ENCODE assay signal across 11 cellular contexts in the genomic region with DNA sequence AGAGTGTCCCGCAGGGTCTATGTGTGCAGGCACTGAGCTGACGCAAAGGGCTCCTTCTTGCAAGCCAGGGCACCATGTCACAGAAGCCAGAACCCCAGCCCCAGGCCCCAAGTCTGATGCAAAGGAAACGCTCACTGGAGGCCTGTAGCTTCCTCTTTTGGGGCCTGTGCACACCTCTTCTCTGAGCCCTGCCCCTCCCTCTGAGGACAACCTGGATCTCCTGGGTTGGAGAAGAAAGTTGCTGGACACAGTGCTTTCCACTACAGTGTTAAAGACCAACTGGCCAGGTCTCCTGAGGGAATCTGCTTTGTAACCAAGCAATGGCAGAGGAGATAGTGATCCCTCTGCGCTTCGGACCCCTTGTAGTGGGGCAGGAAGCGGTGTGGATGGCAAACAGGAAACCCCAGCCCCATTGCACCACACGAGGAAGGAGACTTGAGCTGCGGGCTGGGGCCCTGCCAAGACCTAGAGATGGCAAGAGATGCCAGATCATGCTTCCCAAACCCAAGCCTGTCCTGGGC. TPM values are rescaled to one million over a fixed set of nuclear protein-coding genes. Genes with fewer than 3 reads are reported as not detected.
DNase-seq lines count a peak whose midpoint lies in the region; ATAC-seq and TF ChIP-seq lines count a peak whose summit lies in the region.
"Had no signal": no experiment of that assay in that cellular context is flagged by ENCODE, and none has a peak within 500 bp of the region (broad histone marks: within the 10 kb centered on the region; RNA-seq: fewer than 3 reads in every experiment).

No MANE protein-coding gene starts in this region.

- H3K9me3 ChIP-seq in esophagus squamous epithelium: no peaks in the 10 kb centered on the region

- no peak for TF ChIP-seq POLR2A in esophagus squamous epithelium (IDR thresholded peaks at IDR 0.05)

- TF ChIP-seq CTCF in esophagus squamous epithelium (IDR thresholded peaks at IDR 0.05) (no peak), GM13976 (IDR thresholded peaks at IDR 0.05; ENCODE audit: borderline replicate concordance, control extremely low read depth, extremely low read depth, insufficient read depth, missing control alignments) (no peak)

- H3K36me3 ChIP-seq in esophagus squamous epithelium: no peaks in the 10 kb centered on the region
- H3K36me3 ChIP-seq: cardiac muscle cell had no signal

- peaks cover 5% of the 10 kb centered on the region for H3K36me3 Mint-ChIP-seq in IgD-negative memory B cell

- no peak overlapping the region for H3K4me3 ChIP-seq in esophagus squamous epithelium
- H3K4me3 ChIP-seq: cardiac muscle cell had no signal

- peaks cover 1% of the 10 kb centered on the region for H3K27me3 Mint-ChIP-seq in IgD-negative memory B cell

- H3K27me3 ChIP-seq in esophagus squamous epithelium: no peaks in the 10 kb centered on the region
- H3K27me3 ChIP-seq: cardiac muscle cell had no signal

- in situ Hi-C loops in GM13976 (cut with MboI; ENCODE audit: low sequenced_read_pairs, unreplicated experiment): no loop called here

- ATAC-seq in GM18498 (IDR thresholded peaks at IDR 0.05; ENCODE audit: unreplicated experiment): no peak
- no peak for ATAC-seq in GM18520 (IDR thresholded peaks at IDR 0.05; ENCODE audit: unreplicated experiment)

- peak overlapping the region; percentile 56 to 85 (median 80) for H3K27ac ChIP-seq in esophagus squamous epithelium
- H3K27ac ChIP-seq: cardiac muscle cell, parathyroid adenoma had no signal

- peaks cover 57 to 82% (median 67%) of the 10 kb centered on the region in 3 donors for H3K4me1 Mint-ChIP-seq in IgD-negative memory B cell

- peak overlapping the region; percentile 87 to 91 (median 90) for H3K4me3 Mint-ChIP-seq in IgD-negative memory B cell

- peaks cover 4 to 68% (median 15%) of the 10 kb centered on the region in 3 donors for H3K4me1 ChIP-seq in esophagus squamous epithelium

- intact Hi-C loops in esophagus squamous epithelium (cut with DNase I): loop anchor here (2.0 kb wide), 1 partner anchor 15 kb away; no protein-coding TSS in a partner anchor

- H3K27ac Mint-ChIP-seq in IgD-negative memory B cell: peak overlapping the region; percentile 99 to 100 (median 100)

- peak; percentile 55 for DNase-seq in activated CD4-positive, alpha-beta T cell treated with anti-CD3 and anti-CD28 coated beads for 48 hours
- DNase-seq in esophagus squamous epithelium (lab: John Stamatoyannopoulos, UW) (peak; percentile 55), GM13976 (ENCODE audit: low spot score) (no peak)
- DNase-seq in stimulated activated CD8-positive, alpha-beta memory T cell treated with anti-CD3 and anti-CD28 coated beads, Interleukin-4, amount 100 ng/mL, for 48 hours: peak; percentile 63
- DNase-seq in activated CD4-positive, CD25-positive, alpha-beta regulatory T cell treated with anti-CD3 and anti-CD28 coated beads, Interleukin-2, amount 50 U/mL, for 72 hours: no peak
- DNase-seq: NCI-H2029 had no signal

- no peaks in the 10 kb centered on the region for H3K9me3 Mint-ChIP-seq in IgD-negative memory B cell

- 62 to 84% methylated on average over 2 to 3 of the region's 8 CpGs for WGBS in esophagus squamous epithelium, 2 donors

RNA-seq across cellular contexts. Expression of gene RASSF2, which starts 11.7 kb away (rescaled TPM):
- polyA plus RNA-seq in IgD-negative memory B cell: 75.6 TPM
- total RNA-seq in esophagus squamous epithelium: 10 to 100 TPM in 1 of 4 donors, 1 to 10 TPM in 3; 1.6 to 17.5 (median 5.4) TPM

Comparison
In these comparisons a context has a peak if more than half of its experiments do, and no peak if none do; other contexts are left out.
1. DNase-seq: peak in activated CD4-positive, alpha-beta T cell treated with anti-CD3 and anti-CD28 coated beads for 48 hours (single experiment), esophagus squamous epithelium (single experiment) and stimulated activated CD8-positive, alpha-beta memory T cell treated with anti-CD3 and anti-CD28 coated beads, Interleukin-4, amount 100 ng/mL, for 48 hours (single experiment); none in activated CD4-positive, CD25-positive, alpha-beta regulatory T cell treated with anti-CD3 and anti-CD28 coated beads, Interleukin-2, amount 50 U/mL, for 72 hours (single experiment) and GM13976 (single experiment).